1 cellular context compared by ENCODE assay signal in genomic region chr2:53867773-53868172, GRCh38.
TF ChIP-seq lines count a peak whose summit lies in the region.

No MANE protein-coding gene starts in this region.

TF ChIP-seq in SK-N-SH, 30 proteins besides CTCF, POLR2A, EP300 and RAD21 (continued from another document):
- TF ChIP-seq TEAD4 (IDR thresholded peaks at IDR 0.05; ENCODE audit: borderline replicate concordance, insufficient read depth), result no peak
- TF ChIP-seq MEF2A (IDR thresholded peaks at IDR 0.05; ENCODE audit: borderline replicate concordance, low read depth), result no peak
- TF ChIP-seq USF1 (IDR thresholded peaks at IDR 0.05; ENCODE audit: borderline replicate concordance, low read depth), result no peak
- no peak for TF ChIP-seq JUND (IDR thresholded peaks at IDR 0.05)
- no peak for TF ChIP-seq ELF1 (IDR thresholded peaks at IDR 0.05)
- no peak for TF ChIP-seq POLR2AphosphoS5 (IDR thresholded peaks at IDR 0.05; ENCODE audit: low read depth, low read length)
- TF ChIP-seq TAF1 (IDR thresholded peaks at IDR 0.05; ENCODE audit: borderline replicate concordance, low read depth, low read length), result no peak
